Comparison of ENCODE assay signal across 20 cellular contexts in the genomic region with DNA sequence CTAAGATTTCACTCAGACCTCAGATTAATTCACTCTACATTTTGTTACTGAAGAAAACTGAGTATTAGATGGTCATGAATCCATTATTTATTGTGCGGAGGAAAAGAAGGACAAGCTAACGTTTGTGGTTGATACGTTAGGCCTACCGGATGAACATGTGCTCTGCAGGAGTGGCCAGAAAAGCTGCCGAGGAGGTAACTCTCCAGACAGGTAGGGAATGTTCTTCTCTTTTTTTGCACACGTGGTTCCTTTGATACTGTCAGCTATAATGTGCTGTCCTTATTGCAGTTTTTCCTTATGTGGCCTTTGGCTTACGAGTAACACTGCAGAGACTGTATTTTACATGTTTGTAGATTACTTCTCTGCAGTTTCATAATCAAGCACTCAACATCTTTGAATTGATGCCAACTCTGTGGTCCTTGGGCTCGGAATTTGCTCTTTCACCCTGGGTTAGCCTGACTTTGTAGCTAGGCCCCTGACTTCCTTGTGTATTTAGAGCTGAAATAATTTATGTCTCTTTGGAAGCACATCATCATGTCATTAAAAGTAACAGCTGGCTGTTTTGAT. TPM values are rescaled to one million over a fixed set of nuclear protein-coding genes. Genes with fewer than 3 reads are reported as not detected.
A peak's percentile ranks its signal among the peaks of the same experiment; 100 is the strongest.
DNase-seq lines count a peak whose midpoint lies in the region; ATAC-seq, FAIRE-seq and TF ChIP-seq lines count a peak whose summit lies in the region.
"Had no signal": no experiment of that assay in that cellular context is flagged by ENCODE, and none has a peak within 500 bp of the region (broad histone marks: within the 10 kb centered on the region; RNA-seq: fewer than 3 reads in every experiment).

No MANE protein-coding gene starts in this region.

- DNase-seq in cardiac muscle cell (ENCODE audit: low read depth in 1 of 2, low spot score in 1 of 2) (peak in 1 of 2 donors; percentile 48), right cardiac atrium (no peak), K562 (ENCODE audit: extremely low read depth in 1 of 4, low spot score in 3 of 4) (no peak), left colon (peak in 1 of 2 donors; percentile 12), upper lobe of right lung (no peak), NCI-H1694 treated with DMSO at 0.1 percent for 48 hours (lab: John Stamatoyannopoulos, UW) (no peak), GM19238 (ENCODE audit: insufficient read length, low spot score) (no peak)
- DNase-seq: activated CD4-positive, alpha-beta T cell treated with anti-CD3 and anti-CD28 coated beads for 1 hour; CD4-positive, alpha-beta memory T cell; KG1; NCI-H1092; NCI-H2227 treated with DMSO at 0.1 percent for 48 hours; retina; stomach had no signal

- no peaks in the 10 kb centered on the region for H4K20me1 ChIP-seq in K562 (replicated peaks; ENCODE audit: control insufficient read depth, insufficient read depth, low read length)

- TF ChIP-seq RAD21 in K562 (CRISPR knock-in tag; conservative IDR thresholded peaks at IDR 0.05 in 1 of 2, IDR thresholded peaks at IDR 0.05 in 1 of 2): no peak

- no peaks in the 10 kb centered on the region for H3K9me1 ChIP-seq in K562 (ENCODE audit: control insufficient read depth, insufficient read depth, low read length)

- TF ChIP-seq POLR2A in K562 (conservative IDR thresholded peaks at IDR 0.05): no peak

- no peak for FAIRE-seq in K562 (lab: Jason Lieb, UNC)
- FAIRE-seq: GM12878, urothelium cell line had no signal

- ATAC-seq in right cardiac atrium: no peak
- no peak for ATAC-seq in K562
- peak; percentile 97 for ATAC-seq in left colon
- peak; percentile 59 for ATAC-seq in upper lobe of right lung
- ATAC-seq in HG03045 (IDR thresholded peaks at IDR 0.05; ENCODE audit: unreplicated experiment): no peak
- ATAC-seq: activated naive CD4-positive, alpha-beta T cell treated with anti-CD3 and anti-CD28 coated beads, Interleukin-2, amount 50 U/mL, for 72 hours; GM12878 had no signal

- H3K27me3 ChIP-seq in cardiac muscle cell: no peaks in the 10 kb centered on the region
- H3K27me3 ChIP-seq in right cardiac atrium (ENCODE audit: control insufficient read depth, insufficient read depth): no peaks in the 10 kb centered on the region
- H3K27me3 ChIP-seq in K562 (ENCODE audit: control insufficient read depth in 2 of 2, insufficient read depth in 2 of 2, low read length in 2 of 2): no peaks in the 10 kb centered on the region
- no peaks in the 10 kb centered on the region for H3K27me3 ChIP-seq in upper lobe of right lung
- H3K27me3 ChIP-seq: gastrocnemius medialis, neural progenitor cell, stomach had no signal

- peaks cover 6% of the 10 kb centered on the region; the same call in 1 of the 3 replicates for H3K79me2 ChIP-seq in K562 (ENCODE audit: control insufficient read depth, insufficient read depth, low read length)

- no TSS peak for BruUV-seq in K562 (replicated peaks; lab: Mats Ljungman, UMichigan)

- H3K27ac ChIP-seq in cardiac muscle cell: peak overlapping the region; percentile 54
- no peak overlapping the region for H3K27ac ChIP-seq in right cardiac atrium (ENCODE audit: low read length)
- H3K27ac ChIP-seq in K562 (ENCODE audit: extremely low read depth, low read depth, low read length): no peak overlapping the region
- H3K27ac ChIP-seq in upper lobe of right lung: no peak overlapping the region
- H3K27ac ChIP-seq: neural progenitor cell had no signal

- 78% methylated on average over 8 of the region's 8 CpGs for WGBS in right cardiac atrium
- 81% methylated on average over 8 of the region's 8 CpGs for WGBS in K562 (ENCODE audit: insufficient coverage, low coverage, missing lambda C conversion rate)

- no peak for TF ChIP-seq CTCF in cardiac muscle cell (IDR thresholded peaks at IDR 0.05; ENCODE audit: low read depth, low read length)
- no peak for TF ChIP-seq CTCF in K562 (IDR thresholded peaks at IDR 0.05 in 2 of 3, conservative IDR thresholded peaks at IDR 0.05 in 1 of 3; ENCODE audit: insufficient read depth in 2 of 3, low read depth in 1 of 3, low read length in 3 of 3)
- no peak for TF ChIP-seq CTCF in upper lobe of right lung (IDR thresholded peaks at IDR 0.05)

- H3K9ac ChIP-seq in K562 (ENCODE audit: insufficient read depth in 1 of 2, low read depth in 2 of 2, low read length in 2 of 2): no peak overlapping the region
- H3K9ac ChIP-seq: neural progenitor cell had no signal

- H3K4me3 ChIP-seq in cardiac muscle cell: no peak overlapping the region
- H3K4me3 ChIP-seq in right cardiac atrium (ENCODE audit: low read length): no peak overlapping the region
- no peak overlapping the region for H3K4me3 ChIP-seq in K562
- H3K4me3 ChIP-seq in upper lobe of right lung: no peak overlapping the region
- H3K4me3 ChIP-seq: gastrocnemius medialis, GM12878, neural progenitor cell, stomach had no signal

- H3K4me2 ChIP-seq in K562 (ENCODE audit: insufficient read depth, low read length): no peak overlapping the region
- H3K4me2 ChIP-seq: neural progenitor cell had no signal

- POLR2A ChIA-PET in K562 (lab: Yijun Ruan, JAX): interaction anchor here (0.9 to 1.3 kb wide), 5 partner anchors 8 to 70 kb away, joined by 3 to 6 read pairs (median 4); no protein-coding TSS in a partner anchor

- H2AFZ ChIP-seq in K562 (ENCODE audit: low read depth, low read length): no peak overlapping the region
- H2AFZ ChIP-seq: neural progenitor cell had no signal

- H3K9me3 ChIP-seq in cardiac muscle cell (ENCODE audit: low read depth): no peaks in the 10 kb centered on the region
- H3K9me3 ChIP-seq in right cardiac atrium (ENCODE audit: control insufficient read depth, low read length): no peaks in the 10 kb centered on the region
- H3K9me3 ChIP-seq in K562 (replicated peaks; ENCODE audit: control insufficient read depth, insufficient read depth, low read depth, low read length): no peaks in the 10 kb centered on the region
- no peaks in the 10 kb centered on the region for H3K9me3 ChIP-seq in upper lobe of right lung
- H3K9me3 ChIP-seq: gastrocnemius medialis, stomach had no signal

- CTCF ChIA-PET in K562 (lab: Yijun Ruan, JAX; ENCODE audit: low intra/inter-chr PET ratio): no interaction called here

- TF ChIP-seq EP300 in K562 (IDR thresholded peaks at IDR 0.05; ENCODE audit: low read length): no peak

- in situ Hi-C loops in K562 (cut with MboI): no loop called here

- H3K4me1 ChIP-seq in cardiac muscle cell (ENCODE audit: low read depth) (peaks cover 18% of the 10 kb centered on the region), right cardiac atrium (ENCODE audit: control insufficient read depth, insufficient read depth, low read length) (no peaks in the 10 kb centered on the region), K562 (replicated peaks in 1 of 2; ENCODE audit: control insufficient read depth in 2 of 2, insufficient read depth in 2 of 2, low read length in 2 of 2) (peaks cover 0 to 3% of the 10 kb centered on the region in 2 experiments; a peak in 2 of 5 replicates), upper lobe of right lung (peaks cover 12% of the 10 kb centered on the region)
- H3K4me1 ChIP-seq: neural progenitor cell had no signal

- intact Hi-C loops in right cardiac atrium (cut with DNase I) (no loop called here), K562 (cut with micrococcal nuclease) (no loop called here), left colon (cut with DNase I, micrococcal nuclease) (loop anchor here in 1 of 2 donors (10.0 kb wide), 1 partner anchor 204 kb away; the partner anchor contains the start of gene HEATR1), upper lobe of right lung (cut with DNase I) (no loop called here)

- H3K36me3 ChIP-seq in cardiac muscle cell (peaks cover 34% of the 10 kb centered on the region), K562 (ENCODE audit: control insufficient read depth, insufficient read depth, low read length) (peaks cover 93% of the 10 kb centered on the region), upper lobe of right lung (peaks cover 76% of the 10 kb centered on the region)
- H3K36me3 ChIP-seq: neural progenitor cell had no signal

TF ChIP-seq in K562, 482 proteins besides CTCF, POLR2A, EP300 and RAD21:
- TF ChIP-seq FOXJ2 (tag; IDR thresholded peaks at IDR 0.05) (0 out of 2 replicates have a peak, but pooled peaks have one; percentile 30), ZKSCAN3 (CRISPR knock-in tag; IDR thresholded peaks at IDR 0.05) (no peak)
TF ChIP-seq in K562: peak in this region for 1.

RNA-seq across cellular contexts. Expression of gene MTR, which starts 13.6 kb away (rescaled TPM):
- 34.5 and 61.7 TPM in 2 replicates for total RNA-seq in cardiac muscle cell
- polyA plus RNA-seq in cardiac muscle cell: 23.9 and 45.9 TPM in 2 replicates
- 10 to 100 TPM; 37.6 to 54.6 (median 41.9) TPM for total RNA-seq in right cardiac atrium
- polyA plus RNA-seq in right cardiac atrium: 9.0 TPM
- total RNA-seq in K562 (2011; cell fraction: chromatin; rRNA removed; ENCODE audit: low replicate concordance): 48.7 and 126 TPM in 2 replicates
- total RNA-seq in K562 (2011; cell fraction: nucleolus; rRNA removed): 13.0 and 19.2 TPM in 2 replicates
- total RNA-seq in K562 (2011; cell fraction: nucleoplasm; rRNA removed): 33.1 and 37.2 TPM in 2 replicates
- total RNA-seq in K562 (2014; rRNA removed): 20.3 and 21.2 TPM in 2 replicates
- total RNA-seq in K562 (2014; rRNA removed; fragmentation: Illumina TruSeq; extraction: Trizol): 31.5 and 38.4 TPM in 2 replicates
- total RNA-seq in K562 (2015; rRNA removed; fragmentation: Illumina TruSeq; extraction: Trizol): 28.4 and 31.1 TPM in 2 replicates
- total RNA-seq in K562 (2021): 38.0 and 44.3 TPM in 2 replicates
- polyA plus RNA-seq in K562 (2011; rRNA removed): 25.4 and 28.7 TPM in 2 replicates
- 7.9 and 13.2 TPM in 2 replicates for polyA plus RNA-seq in K562 (2011; cell fraction: cytosol; rRNA removed)
- polyA plus RNA-seq in K562 (2011; cell fraction: nucleus; rRNA removed): 27.0 and 38.9 TPM in 2 replicates
- polyA plus RNA-seq in K562 (2012): 9.6 and 11.5 TPM in 2 replicates
- polyA plus RNA-seq in K562 (2014; fragmentation: Illumina TruSeq; extraction: Trizol): 14.2 and 16.1 TPM in 2 replicates
- polyA plus RNA-seq in K562 (2014; fragmentation: Nextera tagmentation; extraction: Ambion mirVana): 1 to 10 TPM; 3.4 to 5.1 TPM
- polyA plus RNA-seq in K562 (2014; rRNA removed): 16.9 and 17.6 TPM in 2 replicates
- 93.6 and 102 TPM in 2 replicates for polyA minus RNA-seq in K562 (2011; rRNA and poly(A)+ RNA removed)
- 30.9 and 34.7 TPM in 2 replicates for polyA minus RNA-seq in K562 (2011; cell fraction: cytosol; rRNA and poly(A)+ RNA removed)
- polyA minus RNA-seq in K562 (2011; cell fraction: nucleus; rRNA and poly(A)+ RNA removed): 18.4 and 43.9 TPM in 2 replicates
- 10 to 100 TPM; 17.2 to 23.8 TPM for total RNA-seq in left colon
- 37.9 TPM for total RNA-seq in upper lobe of right lung

Comparison
In these comparisons a context has a peak if more than half of its experiments do, and no peak if none do; other contexts are left out.
1. ATAC-seq: peak in left colon (single experiment) and upper lobe of right lung (single experiment); none in right cardiac atrium (0 of 2), K562 (single experiment) and HG03045 (single experiment).